Comparison of ENCODE assay signal across 17 cellular contexts in genomic region chr5:89929173-89929572, GRCh38.
DNase-seq lines count a peak whose midpoint lies in the region; ATAC-seq and TF ChIP-seq lines count a peak whose summit lies in the region.
"Had no signal": no experiment of that assay in that cellular context is flagged by ENCODE, and none has a peak within 500 bp of the region (broad histone marks: within the 10 kb centered on the region; RNA-seq: fewer than 3 reads in every experiment).

No MANE protein-coding gene starts in this region.

- H3K4ac ChIP-seq in H9 (ENCODE audit: low read depth, low read length): no peak overlapping the region

- no peaks in the 10 kb centered on the region for H3K79me1 ChIP-seq in H9 (ENCODE audit: insufficient read depth, low read depth, low read length, poor library complexity, severe bottlenecking)

- H3K14ac ChIP-seq in H9 (ENCODE audit: insufficient read depth, low read length): no peak overlapping the region

- H4K8ac ChIP-seq in H9 (replicated peaks; ENCODE audit: insufficient read length, low read depth, low read length): no peak overlapping the region

- H3K4me3 ChIP-seq in SK-N-SH (ENCODE audit: low read depth in 2 of 2, low read length in 1 of 2) (no peak overlapping the region), BE2C (ENCODE audit: low read depth, low read length) (no peak overlapping the region)
- H3K4me3 ChIP-seq in naive thymus-derived CD4-positive, alpha-beta T cell (ENCODE audit: low read length): no peak overlapping the region
- H3K4me3 ChIP-seq: esophagus squamous epithelium had no signal

- no peak overlapping the region for H4K5ac ChIP-seq in H9 (ENCODE audit: insufficient read length, low read depth, low read length)

- H3K9me2 ChIP-seq in SK-N-SH: no peaks in the 10 kb centered on the region

- no peak overlapping the region for H2BK20ac ChIP-seq in H9 (ENCODE audit: low read depth, low read length, poor library complexity, severe bottlenecking)

- no peak for ATAC-seq in naive thymus-derived CD4-positive, alpha-beta T cell
- ATAC-seq in stimulated activated effector memory CD8-positive, alpha-beta T cell treated with anti-CD3 and anti-CD28 coated beads, Interleukin-12 subunit alpha, Interleukin-12 subunit beta, amount 100 ng/mL, for 72 hours: no peak
- ATAC-seq: T-helper 17 cell had no signal

- TF ChIP-seq CTCF in H9 (conservative IDR thresholded peaks at IDR 0.05) (peak; percentile 50), SK-N-SH (IDR thresholded peaks at IDR 0.05) (0 out of 2 replicates have a peak, but pooled peaks have one; percentile 25), BE2C (IDR thresholded peaks at IDR 0.05; ENCODE audit: low read depth, low read length) (no peak)

- peaks cover 19% of the 10 kb centered on the region for H3F3A ChIP-seq in SK-N-SH (replicated peaks; ENCODE audit: insufficient read depth)

- POLR2A ChIA-PET in SK-N-SH (lab: Yijun Ruan, JAX): no interaction called here
- POLR2A ChIA-PET in naive thymus-derived CD4-positive, alpha-beta T cell (lab: Charles Lee): no interaction called here

- no CpG with 5 or more reads among the region's 2 CpGs for WGBS in H9 (ENCODE audit: extremely low coverage, insufficient read length, low lambda C conversion rate)
- 85% methylated on average over 2 of the region's 2 CpGs for WGBS in SK-N-SH (ENCODE audit: low lambda C conversion rate)

- H3K36me3 ChIP-seq in SK-N-SH (replicated peaks in 1 of 2; ENCODE audit: control insufficient read depth in 1 of 2, insufficient read depth in 2 of 2, low read length in 1 of 2): no peaks in the 10 kb centered on the region
- no peaks in the 10 kb centered on the region for H3K36me3 ChIP-seq in naive thymus-derived CD4-positive, alpha-beta T cell (ENCODE audit: control insufficient read depth in 2 of 3, insufficient read depth in 3 of 3, low read length in 3 of 3)
- H3K36me3 ChIP-seq in BE2C: no peaks in the 10 kb centered on the region
- H3K36me3 ChIP-seq: esophagus squamous epithelium had no signal

- H3K18ac ChIP-seq in H9 (ENCODE audit: insufficient read length, low read depth, low read length): no peak overlapping the region

- H4K20me1 ChIP-seq in H9 (ENCODE audit: control insufficient read depth, insufficient read depth, insufficient read length) (no peaks in the 10 kb centered on the region), SK-N-SH (ENCODE audit: insufficient read depth) (no peaks in the 10 kb centered on the region)

- no peak overlapping the region for H4K91ac ChIP-seq in H9 (ENCODE audit: insufficient read length, low read depth, low read length)

- H3K27me3 ChIP-seq in H9 (ENCODE audit: insufficient read depth, low read length) (no peaks in the 10 kb centered on the region), SK-N-SH (ENCODE audit: insufficient read depth) (no peaks in the 10 kb centered on the region), BE2C (no peaks in the 10 kb centered on the region)
- H3K27me3 ChIP-seq in naive thymus-derived CD4-positive, alpha-beta T cell (ENCODE audit: control insufficient read depth in 2 of 2, insufficient read depth in 2 of 2, low read length in 2 of 2): no peaks in the 10 kb centered on the region
- H3K27me3 ChIP-seq: esophagus squamous epithelium had no signal

- no peak overlapping the region for H3T11ph ChIP-seq in H9 (ENCODE audit: low read length)

- H3K4me2 ChIP-seq in H9 (ENCODE audit: insufficient read depth, insufficient read length, low read length) (no peak overlapping the region), SK-N-SH (no peak overlapping the region)

- no peak overlapping the region for H2BK12ac ChIP-seq in H9 (ENCODE audit: insufficient read length, low read depth, low read length)

- CTCF ChIA-PET in SK-N-SH (lab: Yijun Ruan, JAX): no interaction called here
- CTCF ChIA-PET in naive thymus-derived CD4-positive, alpha-beta T cell (lab: Charles Lee): no interaction called here

- peak; percentile 30; the same call in 1 of the 2 replicates for TF ChIP-seq RAD21 in SK-N-SH (IDR thresholded peaks at IDR 0.05; ENCODE audit: low read length)

- H3K9ac ChIP-seq in H9 (ENCODE audit: extremely low read depth, insufficient read length, low read length): no peak overlapping the region
- no peak overlapping the region for H3K9ac ChIP-seq in SK-N-SH

- TF ChIP-seq EP300 in SK-N-SH (IDR thresholded peaks at IDR 0.05; ENCODE audit: borderline replicate concordance in 1 of 2, low read depth in 1 of 2, low read length in 1 of 2): no peak

- H2BK120ac ChIP-seq in H9 (ENCODE audit: low read depth, low read length, poor library complexity, severe bottlenecking): no peak overlapping the region

- no peak overlapping the region for H2AFZ ChIP-seq in H9 (ENCODE audit: low read length)
- no peak overlapping the region for H2AFZ ChIP-seq in SK-N-SH (ENCODE audit: low read depth)

- no peak overlapping the region for H3K23ac ChIP-seq in H9 (ENCODE audit: insufficient read length, low read depth, low read length)

- no peak overlapping the region for H3K4me3 Mint-ChIP-seq in H9
- no peak overlapping the region for H3K4me3 Mint-ChIP-seq in naive thymus-derived CD4-positive, alpha-beta T cell
- no peak overlapping the region for H3K4me3 Mint-ChIP-seq in stimulated activated effector memory CD8-positive, alpha-beta T cell treated with anti-CD3 and anti-CD28 coated beads, Interleukin-12 subunit alpha, Interleukin-12 subunit beta, amount 100 ng/mL, for 72 hours
- H3K4me3 Mint-ChIP-seq: activated CD4-positive, alpha-beta T cell treated with anti-CD3 and anti-CD28 coated beads, Interleukin-2, amount 10 ng/mL, durations not matched to agents 24 days and 14 days; activated naive CD4-positive, alpha-beta T cell treated with anti-CD3 and anti-CD28 coated beads, Interleukin-2, amount 10 ng/mL, durations not matched to agents 7 days and 5 days; T-helper 17 cell had no signal

- H3K27ac ChIP-seq in H9 (ENCODE audit: insufficient read length, low read depth, low read length) (no peak overlapping the region), SK-N-SH (ENCODE audit: low read depth in 2 of 2, low read length in 1 of 2) (no peak overlapping the region; a peak in 1 of 4 replicates)
- H3K27ac ChIP-seq in naive thymus-derived CD4-positive, alpha-beta T cell (ENCODE audit: low read depth, low read length): no peak overlapping the region
- H3K27ac ChIP-seq: esophagus squamous epithelium had no signal

- intact Hi-C loops in naive thymus-derived CD4-positive, alpha-beta T cell (cut with micrococcal nuclease): no loop called here

- H3K9me3 Mint-ChIP-seq in H9: no peaks in the 10 kb centered on the region
- peaks cover 0 to 5% (median 0%) of the 10 kb centered on the region in 11 donors for H3K9me3 Mint-ChIP-seq in naive thymus-derived CD4-positive, alpha-beta T cell
- peaks cover 11% of the 10 kb centered on the region for H3K9me3 Mint-ChIP-seq in stimulated activated effector memory CD8-positive, alpha-beta T cell treated with anti-CD3 and anti-CD28 coated beads, Interleukin-12 subunit alpha, Interleukin-12 subunit beta, amount 100 ng/mL, for 72 hours
- H3K9me3 Mint-ChIP-seq: activated CD4-positive, alpha-beta T cell treated with anti-CD3 and anti-CD28 coated beads, Interleukin-2, amount 10 ng/mL, durations not matched to agents 24 days and 14 days had no signal

- no peaks in the 10 kb centered on the region for H3K23me2 ChIP-seq in H9 (ENCODE audit: insufficient read length, low read depth, low read length, poor library complexity, severe bottlenecking)

- peak; percentile 8 for DNase-seq in Daoy (ENCODE audit: low read depth)
- peak; percentile 33 for DNase-seq in H9
- no peak for DNase-seq in SK-N-SH
- DNase-seq in fibroblast of peridontal ligament (ENCODE audit: extremely low read depth): peak; percentile 3
- DNase-seq in naive thymus-derived CD4-positive, alpha-beta T cell: no peak
- no peak for DNase-seq in stimulated activated effector memory CD8-positive, alpha-beta T cell treated with anti-CD3 and anti-CD28 coated beads, Interleukin-12 subunit alpha, Interleukin-12 subunit beta, amount 100 ng/mL, for 72 hours (ENCODE audit: low spot score in 2 of 2)
- DNase-seq in BE2C: no peak
- DNase-seq in SIG-M5 (lab: John Stamatoyannopoulos, UW): no peak
- DNase-seq: activated CD4-positive, alpha-beta T cell treated with anti-CD3 and anti-CD28 coated beads, Interleukin-2, amount 10 ng/mL, durations not matched to agents 24 days and 14 days; activated naive CD4-positive, alpha-beta T cell treated with anti-CD3 and anti-CD28 coated beads, Interleukin-2, amount 10 ng/mL, durations not matched to agents 7 days and 5 days; esophagus squamous epithelium; GDM1; midbrain; NCI-H2171; NCI-H774; right cardiac atrium; T-helper 17 cell had no signal

- H2BK5ac ChIP-seq in H9 (ENCODE audit: insufficient read length, low read length): no peak overlapping the region

- H3K4me1 Mint-ChIP-seq in H9: peaks cover under 1 to 13% of the 10 kb centered on the region in 2 experiments
- H3K4me1 Mint-ChIP-seq in naive thymus-derived CD4-positive, alpha-beta T cell: no peaks in the 10 kb centered on the region
- H3K4me1 Mint-ChIP-seq in stimulated activated effector memory CD8-positive, alpha-beta T cell treated with anti-CD3 and anti-CD28 coated beads, Interleukin-12 subunit alpha, Interleukin-12 subunit beta, amount 100 ng/mL, for 72 hours: no peaks in the 10 kb centered on the region
- H3K4me1 Mint-ChIP-seq: activated CD4-positive, alpha-beta T cell treated with anti-CD3 and anti-CD28 coated beads, Interleukin-2, amount 10 ng/mL, durations not matched to agents 24 days and 14 days; activated naive CD4-positive, alpha-beta T cell treated with anti-CD3 and anti-CD28 coated beads, Interleukin-2, amount 10 ng/mL, durations not matched to agents 7 days and 5 days; T-helper 17 cell had no signal

- no peak overlapping the region; a peak in 1 of 7 replicates for H3K27ac Mint-ChIP-seq in H9
- H3K27ac Mint-ChIP-seq in naive thymus-derived CD4-positive, alpha-beta T cell: no peak overlapping the region
- H3K27ac Mint-ChIP-seq in stimulated activated effector memory CD8-positive, alpha-beta T cell treated with anti-CD3 and anti-CD28 coated beads, Interleukin-12 subunit alpha, Interleukin-12 subunit beta, amount 100 ng/mL, for 72 hours: no peak overlapping the region
- H3K27ac Mint-ChIP-seq: activated CD4-positive, alpha-beta T cell treated with anti-CD3 and anti-CD28 coated beads, Interleukin-2, amount 10 ng/mL, durations not matched to agents 24 days and 14 days; activated naive CD4-positive, alpha-beta T cell treated with anti-CD3 and anti-CD28 coated beads, Interleukin-2, amount 10 ng/mL, durations not matched to agents 7 days and 5 days; T-helper 17 cell had no signal

- H3K4me1 ChIP-seq in H9 (ENCODE audit: insufficient read depth, low read length) (peaks cover under 1% of the 10 kb centered on the region; the same call in 1 of the 2 replicates), SK-N-SH (ENCODE audit: control insufficient read depth in 1 of 2, insufficient read depth in 2 of 2, low read depth in 1 of 2, low read length in 1 of 2) (peaks cover 0 to 21% of the 10 kb centered on the region in 2 experiments), BE2C (no peaks in the 10 kb centered on the region)
- H3K4me1 ChIP-seq in naive thymus-derived CD4-positive, alpha-beta T cell (ENCODE audit: control insufficient read depth in 2 of 2, insufficient read depth in 2 of 2, low read length in 2 of 2): no peaks in the 10 kb centered on the region

- no peak overlapping the region for H2BK15ac ChIP-seq in H9 (ENCODE audit: low read depth, low read length)

- no peaks in the 10 kb centered on the region for H3K9me3 ChIP-seq in H9 (ENCODE audit: control insufficient read depth, low read depth, low read length)
- H3K9me3 ChIP-seq in SK-N-SH: no peaks in the 10 kb centered on the region
- no peaks in the 10 kb centered on the region for H3K9me3 ChIP-seq in naive thymus-derived CD4-positive, alpha-beta T cell (ENCODE audit: control insufficient read depth in 2 of 3, low read length in 3 of 3)
- H3K9me3 ChIP-seq in BE2C: no peaks in the 10 kb centered on the region
- H3K9me3 ChIP-seq: esophagus squamous epithelium had no signal

- H2AK5ac ChIP-seq in H9 (ENCODE audit: insufficient read length, low read length): no peak overlapping the region

- H3K36me3 Mint-ChIP-seq in H9 (ENCODE audit: insufficient read depth in 1 of 3, low read depth in 3 of 3): no peaks in the 10 kb centered on the region
- no peaks in the 10 kb centered on the region for H3K36me3 Mint-ChIP-seq in naive thymus-derived CD4-positive, alpha-beta T cell
- H3K36me3 Mint-ChIP-seq in stimulated activated effector memory CD8-positive, alpha-beta T cell treated with anti-CD3 and anti-CD28 coated beads, Interleukin-12 subunit alpha, Interleukin-12 subunit beta, amount 100 ng/mL, for 72 hours: no peaks in the 10 kb centered on the region
- H3K36me3 Mint-ChIP-seq: activated naive CD4-positive, alpha-beta T cell treated with anti-CD3 and anti-CD28 coated beads, Interleukin-2, amount 10 ng/mL, durations not matched to agents 7 days and 5 days had no signal

- no peaks in the 10 kb centered on the region for H3K27me3 Mint-ChIP-seq in H9 (ENCODE audit: low read depth)
- no peaks in the 10 kb centered on the region for H3K27me3 Mint-ChIP-seq in naive thymus-derived CD4-positive, alpha-beta T cell
- H3K27me3 Mint-ChIP-seq: activated CD4-positive, alpha-beta T cell treated with anti-CD3 and anti-CD28 coated beads, Interleukin-2, amount 10 ng/mL, durations not matched to agents 24 days and 14 days; activated naive CD4-positive, alpha-beta T cell treated with anti-CD3 and anti-CD28 coated beads, Interleukin-2, amount 10 ng/mL, durations not matched to agents 7 days and 5 days; T-helper 17 cell had no signal

- H3K56ac ChIP-seq in H9 (ENCODE audit: insufficient read length, low read depth, low read length): no peak overlapping the region

- H3K79me2 ChIP-seq in H9 (ENCODE audit: insufficient read depth, low read length): no peaks in the 10 kb centered on the region
- H3K79me2 ChIP-seq in SK-N-SH (ENCODE audit: insufficient read depth): no peaks in the 10 kb centered on the region

Comparison
In these comparisons a context has a peak if more than half of its experiments do, and no peak if none do; other contexts are left out.
1. DNase-seq: peak in Daoy (single experiment), H9 (single experiment) and fibroblast of peridontal ligament (single experiment); none in SK-N-SH (single experiment), naive thymus-derived CD4-positive, alpha-beta T cell (0 of 9), stimulated activated effector memory CD8-positive, alpha-beta T cell treated with anti-CD3 and anti-CD28 coated beads, Interleukin-12 subunit alpha, Interleukin-12 subunit beta, amount 100 ng/mL, for 72 hours (0 of 2), BE2C (single experiment) and SIG-M5 (single experiment).